Comparison of ENCODE assay signal across 29 cellular contexts in the genomic region with DNA sequence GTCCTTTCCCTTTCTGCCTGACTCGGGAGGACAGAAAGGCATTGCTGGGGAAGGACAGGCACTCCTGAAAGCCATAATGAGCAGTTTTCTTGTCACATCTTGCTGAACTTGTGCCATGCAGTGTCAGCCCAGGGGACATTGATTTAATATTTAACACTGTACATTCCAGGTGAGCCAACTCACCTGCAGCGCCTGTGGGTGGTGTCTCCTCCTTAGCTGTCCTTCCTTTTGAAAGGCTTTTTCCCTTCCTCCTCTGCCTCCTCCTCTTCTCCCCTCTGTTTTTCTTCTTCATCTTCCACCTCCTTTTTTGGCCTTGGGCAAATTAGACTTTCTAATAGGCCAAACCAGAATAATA. TPM values are rescaled to one million over a fixed set of nuclear protein-coding genes. Genes with fewer than 3 reads are reported as not detected.
"Had no signal": no experiment of that assay in that cellular context is flagged by ENCODE, and none has a peak within 500 bp of the region (broad histone marks: within the 10 kb centered on the region; RNA-seq: fewer than 3 reads in every experiment).

No MANE protein-coding gene starts in this region.

- H3K36me3 Mint-ChIP-seq: activated naive CD8-positive, alpha-beta T cell; naive thymus-derived CD8-positive, alpha-beta T cell; stimulated activated memory B cell treated with anti-CD40 and anti-IgM and Interleukin-4, amounts not matched to agents 10 μg/mL and 1 μg/mL and 100 μg/mL, for 72 hours; T-cell had no signal

- H3K27me3 ChIP-seq: adrenal gland, ascending aorta, breast epithelium, esophagus muscularis mucosa, suprapubic skin, vagina had no signal

- H3K4me3 Mint-ChIP-seq: activated CD4-positive, alpha-beta T cell treated with anti-CD3 and anti-CD28 coated beads, Interleukin-2, amount 10 ng/mL, durations not matched to agents 7 days and 5 days; activated CD8-positive, alpha-beta T cell treated with anti-CD3 and anti-CD28 coated beads, Interleukin-2, amount 10 ng/mL, durations not matched to agents 7 days and 5 days; activated naive CD8-positive, alpha-beta T cell; activated T-cell treated with anti-CD3 and anti-CD28 coated beads, Interleukin-2, amount 50 U/mL, for 24 hours; activated T-helper 17 cell treated with anti-CD3 and anti-CD28 coated beads, Interleukin-2, amount 50 U/mL, for 72 hours; central memory CD8-positive, alpha-beta T cell; naive thymus-derived CD8-positive, alpha-beta T cell; stimulated activated memory B cell treated with anti-CD40 and anti-IgM and Interleukin-4, amounts not matched to agents 10 μg/mL and 1 μg/mL and 100 μg/mL, for 72 hours; T-cell; T-helper 2 cell treated with Interferon-gamma antibody and Interleukin-4, amounts not matched to agents 5 μg/mL and 100 μg/mL, for 36 hours had no signal

- H3K9ac ChIP-seq: parathyroid adenoma had no signal

- H3K36me3 ChIP-seq: adrenal gland, ascending aorta, breast epithelium, esophagus muscularis mucosa, lower lobe of right lung, stomach, suprapubic skin, vagina, WERI-Rb-1 had no signal

- H2AFZ ChIP-seq: parathyroid adenoma had no signal

- H3K4me1 Mint-ChIP-seq: activated CD4-positive, alpha-beta T cell treated with anti-CD3 and anti-CD28 coated beads, Interleukin-2, amount 10 ng/mL, durations not matched to agents 7 days and 5 days; activated T-helper 17 cell treated with anti-CD3 and anti-CD28 coated beads, Interleukin-2, amount 50 U/mL, for 72 hours; central memory CD8-positive, alpha-beta T cell; naive thymus-derived CD8-positive, alpha-beta T cell; stimulated activated memory B cell treated with anti-CD40 and anti-IgM and Interleukin-4, amounts not matched to agents 10 μg/mL and 1 μg/mL and 100 μg/mL, for 72 hours; T-cell had no signal

- H3K27me3 Mint-ChIP-seq: stimulated activated memory B cell treated with anti-CD40 and anti-IgM and Interleukin-4, amounts not matched to agents 10 μg/mL and 1 μg/mL and 100 μg/mL, for 72 hours had no signal

- H3K27ac ChIP-seq: ascending aorta, breast epithelium, esophagus muscularis mucosa, lower lobe of right lung, parathyroid adenoma, stomach, suprapubic skin, vagina, WERI-Rb-1 had no signal

- H3K4me3 ChIP-seq: adrenal gland, ascending aorta, breast epithelium, dorsolateral prefrontal cortex, esophagus muscularis mucosa, lower lobe of right lung, smooth muscle cell, stomach, suprapubic skin, vagina had no signal

- H3K27ac Mint-ChIP-seq: activated CD4-positive, alpha-beta T cell treated with anti-CD3 and anti-CD28 coated beads, Interleukin-2, amount 10 ng/mL, durations not matched to agents 7 days and 5 days; activated CD8-positive, alpha-beta T cell treated with anti-CD3 and anti-CD28 coated beads, Interleukin-2, amount 10 ng/mL, durations not matched to agents 7 days and 5 days; activated naive CD8-positive, alpha-beta T cell; activated T-cell treated with anti-CD3 and anti-CD28 coated beads, Interleukin-2, amount 50 U/mL, for 24 hours; activated T-helper 17 cell treated with anti-CD3 and anti-CD28 coated beads, Interleukin-2, amount 50 U/mL, for 72 hours; naive thymus-derived CD8-positive, alpha-beta T cell; stimulated activated memory B cell treated with anti-CD40 and anti-IgM and Interleukin-4, amounts not matched to agents 10 μg/mL and 1 μg/mL and 100 μg/mL, for 72 hours; T-cell; T-helper 2 cell treated with Interferon-gamma antibody and Interleukin-4, amounts not matched to agents 5 μg/mL and 100 μg/mL, for 36 hours had no signal

- H3K4me2 ChIP-seq: smooth muscle cell had no signal

- DNase-seq: activated CD4-positive, alpha-beta T cell treated with anti-CD3 and anti-CD28 coated beads, Interleukin-2, amount 10 ng/mL, durations not matched to agents 7 days and 5 days; activated CD4-positive, CD25-positive, alpha-beta regulatory T cell treated with anti-CD3 and anti-CD28 coated beads, Interleukin-2, amount 50 U/mL, for 72 hours; activated CD8-positive, alpha-beta T cell treated with anti-CD3 and anti-CD28 coated beads, Interleukin-2, amount 10 ng/mL, durations not matched to agents 7 days and 5 days; activated T-cell treated with anti-CD3 and anti-CD28 coated beads, Interleukin-2, amount 50 U/mL, for 24 hours; adrenal gland; dorsolateral prefrontal cortex; glutamatergic neuron; hippocampal formation; kidney glomerular epithelial cell; lower lobe of right lung; mesendoderm; naive thymus-derived CD8-positive, alpha-beta T cell; stimulated activated CD4-positive, alpha-beta T cell treated with anti-CD3 and anti-CD28 coated beads, Interleukin-15, amount 100 ng/mL, for 24 hours; stomach; T-cell; WERI-Rb-1 had no signal

- H3K79me2 ChIP-seq: parathyroid adenoma had no signal

- H3K9me3 ChIP-seq: adrenal gland, ascending aorta, breast epithelium, esophagus muscularis mucosa, lower lobe of right lung, stomach, suprapubic skin, vagina had no signal

- H3K4me1 ChIP-seq: ascending aorta, breast epithelium, esophagus muscularis mucosa, parathyroid adenoma, suprapubic skin, vagina had no signal

- H3K9me3 Mint-ChIP-seq: activated CD4-positive, alpha-beta T cell treated with anti-CD3 and anti-CD28 coated beads, Interleukin-2, amount 10 ng/mL, durations not matched to agents 7 days and 5 days; activated T-cell treated with anti-CD3 and anti-CD28 coated beads, Interleukin-2, amount 50 U/mL, for 24 hours; activated T-helper 17 cell treated with anti-CD3 and anti-CD28 coated beads, Interleukin-2, amount 50 U/mL, for 72 hours; central memory CD8-positive, alpha-beta T cell; naive thymus-derived CD8-positive, alpha-beta T cell; stimulated activated memory B cell treated with anti-CD40 and anti-IgM and Interleukin-4, amounts not matched to agents 10 μg/mL and 1 μg/mL and 100 μg/mL, for 72 hours; T-cell; T-helper 2 cell treated with Interferon-gamma antibody and Interleukin-4, amounts not matched to agents 5 μg/mL and 100 μg/mL, for 36 hours had no signal

- ATAC-seq: activated CD8-positive, alpha-beta T cell treated with anti-CD3 and anti-CD28 coated beads, Interleukin-2, amount 10 ng/mL, durations not matched to agents 7 days and 5 days; activated T-helper 17 cell treated with anti-CD3 and anti-CD28 coated beads, Interleukin-2, amount 50 U/mL, for 72 hours; naive thymus-derived CD8-positive, alpha-beta T cell; sciatic nerve; stimulated activated memory B cell treated with anti-CD40 and anti-IgM and Interleukin-4, amounts not matched to agents 10 μg/mL and 1 μg/mL and 100 μg/mL, for 72 hours; T-cell had no signal

RNA-seq across cellular contexts. Expression of gene MYRFL, which starts 13.0 kb away (rescaled TPM):
- total RNA-seq: activated CD4-positive, alpha-beta T cell treated with anti-CD3 and anti-CD28 coated beads, Interleukin-2, amount 10 ng/mL, durations not matched to agents 7 days and 5 days; activated CD8-positive, alpha-beta T cell treated with anti-CD3 and anti-CD28 coated beads, Interleukin-2, amount 10 ng/mL, durations not matched to agents 7 days and 5 days; ascending aorta; esophagus muscularis mucosa; lower lobe of right lung; naive thymus-derived CD8-positive, alpha-beta T cell; sciatic nerve; smooth muscle cell; T-cell; vagina had no signal
- polyA plus RNA-seq: naive thymus-derived CD8-positive, alpha-beta T cell; smooth muscle cell had no signal
